28 cellular contexts compared by ENCODE assay signal in genomic region chr1:111709986-111710385, GRCh38. TPM values are rescaled to one million over a fixed set of nuclear protein-coding genes. Genes with fewer than 3 reads are reported as not detected.
DNase-seq lines count a peak whose midpoint lies in the region; ATAC-seq and TF ChIP-seq lines count a peak whose summit lies in the region.
"Had no signal": no experiment of that assay in that cellular context is flagged by ENCODE, and none has a peak within 500 bp of the region (broad histone marks: within the 10 kb centered on the region; RNA-seq: fewer than 3 reads in every experiment).

No MANE protein-coding gene starts in this region.

- no peaks in the 10 kb centered on the region for H3K27me3 Mint-ChIP-seq in activated T-cell treated with anti-CD3 and anti-CD28 coated beads, Interleukin-2, amount 50 U/mL, for 72 hours (ENCODE audit: low read depth)
- H3K27me3 Mint-ChIP-seq in activated naive CD8-positive, alpha-beta T cell treated with anti-CD3 and anti-CD28 coated beads, Interleukin-2, amount 50 U/mL, for 24 hours = no peaks in the 10 kb centered on the region
- H3K27me3 Mint-ChIP-seq in stimulated activated naive B cell treated with anti-CD40 and anti-IgM and Interleukin-4, amounts not matched to agents 10 μg/mL and 1 μg/mL and 100 μg/mL, for 72 hours = no peaks in the 10 kb centered on the region
- H3K27me3 Mint-ChIP-seq: progenitor cell of endocrine pancreas; stimulated activated memory B cell treated with anti-CD40 and anti-IgM and Interleukin-4, amounts not matched to agents 10 μg/mL and 1 μg/mL and 100 μg/mL, for 72 hours had no signal

- dilution Hi-C loops in IMR-90 (cut with HindIII; ENCODE audit: low sequenced_read_pairs, unreplicated experiment) = no loop called here

- no peak overlapping the region for H4K8ac ChIP-seq in IMR-90 (ENCODE audit: low read depth in 2 of 2, low read length in 2 of 2)

- H2BK5ac ChIP-seq in IMR-90 (ENCODE audit: low read depth, low read length, poor library complexity, severe bottlenecking) = peak overlapping the region; percentile 73

- 0 out of 3 replicates have a peak overlapping the region, but pooled peaks have one; percentile 78 for H2BK15ac ChIP-seq in IMR-90 (ENCODE audit: low read depth, low read length)

- peaks cover 7% of the 10 kb centered on the region for H3K4me1 ChIP-seq in IMR-90 (ENCODE audit: control insufficient read depth, insufficient read depth, low read length)
- H3K4me1 ChIP-seq: BLaER1 treated with 17β-estradiol and CSF1 and Interleukin-3, amounts not matched to agents 10 nM and 100 nM; gastrocnemius medialis had no signal

- BruUV-seq in IMR-90 (replicated peaks; lab: Mats Ljungman, UMichigan) = no TSS peak

- H2AK9ac ChIP-seq in IMR-90 (replicated peaks; ENCODE audit: low read depth, low read length, poor library complexity) = no peak overlapping the region

- TF ChIP-seq CTCF in IMR-90 (conservative IDR thresholded peaks at IDR 0.05; ENCODE audit: low read depth, low read length) = no peak
- no peak for TF ChIP-seq CTCF in WERI-Rb-1 (IDR thresholded peaks at IDR 0.05; ENCODE audit: low read depth, low read length)

- POLR2A ChIA-PET in IMR-90 (lab: Charles Lee; ENCODE audit: unreplicated experiment) = no interaction called here

- H3K36me3 Mint-ChIP-seq in activated T-cell treated with anti-CD3 and anti-CD28 coated beads, Interleukin-2, amount 50 U/mL, for 72 hours (ENCODE audit: insufficient read depth in 2 of 2) = peaks cover 1 to 23% of the 10 kb centered on the region in 2 donors
- peaks cover 42% of the 10 kb centered on the region for H3K36me3 Mint-ChIP-seq in activated naive CD8-positive, alpha-beta T cell treated with anti-CD3 and anti-CD28 coated beads, Interleukin-2, amount 50 U/mL, for 24 hours (ENCODE audit: low read depth)
- peaks cover 22 to 33% of the 10 kb centered on the region in 2 donors for H3K36me3 Mint-ChIP-seq in stimulated activated naive B cell treated with anti-CD40 and anti-IgM and Interleukin-4, amounts not matched to agents 10 μg/mL and 1 μg/mL and 100 μg/mL, for 72 hours

- H4K20me1 ChIP-seq in IMR-90 (ENCODE audit: insufficient read depth, low read length) = no peaks in the 10 kb centered on the region

- H3K4me1 Mint-ChIP-seq in activated T-cell treated with anti-CD3 and anti-CD28 coated beads, Interleukin-2, amount 50 U/mL, for 72 hours (ENCODE audit: low read depth) = peaks cover 40% of the 10 kb centered on the region
- peaks cover 29% of the 10 kb centered on the region for H3K4me1 Mint-ChIP-seq in activated naive CD8-positive, alpha-beta T cell treated with anti-CD3 and anti-CD28 coated beads, Interleukin-2, amount 50 U/mL, for 24 hours
- peaks cover 0 to 5% of the 10 kb centered on the region in 2 donors for H3K4me1 Mint-ChIP-seq in stimulated activated naive B cell treated with anti-CD40 and anti-IgM and Interleukin-4, amounts not matched to agents 10 μg/mL and 1 μg/mL and 100 μg/mL, for 72 hours
- H3K4me1 Mint-ChIP-seq: stimulated activated memory B cell treated with anti-CD40 and anti-IgM and Interleukin-4, amounts not matched to agents 10 μg/mL and 1 μg/mL and 100 μg/mL, for 72 hours had no signal

- H3K79me1 ChIP-seq in IMR-90 (ENCODE audit: low read depth in 1 of 2, low read length in 2 of 2) = peaks cover 0 to 23% of the 10 kb centered on the region in 2 experiments; a peak in 2 of 4 replicates

- peak overlapping the region in 1 of 2 donors; percentile 35 for H3K4me3 Mint-ChIP-seq in activated T-cell treated with anti-CD3 and anti-CD28 coated beads, Interleukin-2, amount 50 U/mL, for 72 hours
- no peak overlapping the region for H3K4me3 Mint-ChIP-seq in activated naive CD8-positive, alpha-beta T cell treated with anti-CD3 and anti-CD28 coated beads, Interleukin-2, amount 50 U/mL, for 24 hours
- no peak overlapping the region for H3K4me3 Mint-ChIP-seq in stimulated activated naive B cell treated with anti-CD40 and anti-IgM and Interleukin-4, amounts not matched to agents 10 μg/mL and 1 μg/mL and 100 μg/mL, for 72 hours
- H3K4me3 Mint-ChIP-seq: stimulated activated memory B cell treated with anti-CD40 and anti-IgM and Interleukin-4, amounts not matched to agents 10 μg/mL and 1 μg/mL and 100 μg/mL, for 72 hours had no signal

- H3K9me3 ChIP-seq in IMR-90 (ENCODE audit: control insufficient read depth, insufficient read depth, low read length) (no peaks in the 10 kb centered on the region), WERI-Rb-1 (ENCODE audit: severe bottlenecking) (no peaks in the 10 kb centered on the region)
- H3K9me3 ChIP-seq: BLaER1 treated with 17β-estradiol and CSF1 and Interleukin-3, amounts not matched to agents 10 nM and 100 nM; gastrocnemius medialis; right lobe of liver; SJSA1; thoracic aorta had no signal

- H3K27ac ChIP-seq in IMR-90 (ENCODE audit: insufficient read depth, low read length) (peak overlapping the region; percentile 55; the same call in 1 of the 2 replicates), WERI-Rb-1 (no peak overlapping the region)
- H3K27ac ChIP-seq: BLaER1 treated with 17β-estradiol and CSF1 and Interleukin-3, amounts not matched to agents 10 nM and 100 nM; gastrocnemius medialis; GM23248; HL-60; right lobe of liver; thoracic aorta had no signal

- DNase-seq in activated T-cell treated with anti-CD3 and anti-CD28 coated beads, Interleukin-2, amount 50 U/mL, for 72 hours = no peak
- DNase-seq in activated T-cell treated with anti-CD3 and anti-CD28 coated beads, Interleukin-2, amount 50 U/mL, for 1 hour = no peak
- peak; percentile 19 for DNase-seq in IMR-90
- no peak for DNase-seq in activated naive CD8-positive, alpha-beta T cell treated with anti-CD3 and anti-CD28 coated beads, Interleukin-2, amount 50 U/mL, for 24 hours
- DNase-seq in stimulated activated naive B cell treated with anti-CD40 and anti-IgM and Interleukin-4, amounts not matched to agents 10 μg/mL and 1 μg/mL and 100 μg/mL, for 72 hours = no peak
- no peak for DNase-seq in WERI-Rb-1
- DNase-seq: activated CD4-positive, alpha-beta T cell treated with anti-CD3 and anti-CD28 coated beads, Interleukin-2, amount 50 U/mL, for 4 hours; caudate nucleus; dermis blood vessel endothelial cell; gastrocnemius medialis; GM23248; hippocampal formation; MV-4-11; NCI-H1436 treated with DMSO at 0.1 percent for 48 hours; NCI-H2107; NCI-H446; NCI-H774; right lobe of liver; stimulated activated CD4-positive, alpha-beta T cell treated with anti-CD3 and anti-CD28 coated beads, Interleukin-4, amount 100 ng/mL, for 24 hours had no signal

- H3K23ac ChIP-seq in IMR-90 (ENCODE audit: low read depth, low read length) = no peak overlapping the region

- no peak overlapping the region for H3K4ac ChIP-seq in IMR-90 (ENCODE audit: low read depth, low read length)

- WGBS in IMR-90 (ENCODE audit: extremely low coverage in 2 of 2, insufficient read length in 1 of 2), 2 experiments = no CpG with 5 or more reads among the region's 1 CpG

- H3K27me3 ChIP-seq in IMR-90 (ENCODE audit: control insufficient read depth, insufficient read depth, low read length) = no peaks in the 10 kb centered on the region
- H3K27me3 ChIP-seq in WERI-Rb-1 (ENCODE audit: insufficient read depth, low read depth, severe bottlenecking) = no peaks in the 10 kb centered on the region
- H3K27me3 ChIP-seq: BLaER1 treated with 17β-estradiol and CSF1 and Interleukin-3, amounts not matched to agents 10 nM and 100 nM; gastrocnemius medialis; right lobe of liver; SJSA1 had no signal

- 0 out of 2 replicates have a peak overlapping the region, but pooled peaks have one; percentile 5 for H2BK20ac ChIP-seq in IMR-90 (ENCODE audit: low read depth, low read length)

- peak overlapping the region; percentile 17; the same call in 1 of the 2 replicates for H4K5ac ChIP-seq in IMR-90 (ENCODE audit: low read depth, low read length)

- intact Hi-C loops in IMR-90 (cut with micrococcal nuclease) = no loop called here

- H3K9me1 ChIP-seq in IMR-90 (ENCODE audit: insufficient read depth, low read length) = 0 out of 2 replicates have a peak, but pooled peaks cover 7% of the 10 kb centered on the region

- H3K56ac ChIP-seq in IMR-90 (ENCODE audit: extremely low read depth, insufficient read depth, low read length) = no peak overlapping the region

- no peak overlapping the region for H3K4me3 ChIP-seq in IMR-90 (ENCODE audit: insufficient read depth, low read depth, low read length)
- H3K4me3 ChIP-seq in WERI-Rb-1 (ENCODE audit: low read depth, low read length) = no peak overlapping the region
- H3K4me3 ChIP-seq: BLaER1 treated with 17β-estradiol and CSF1 and Interleukin-3, amounts not matched to agents 10 nM and 100 nM; gastrocnemius medialis; GM12878; GM23248; right lobe of liver; SJSA1; thoracic aorta had no signal

- H2AK5ac ChIP-seq in IMR-90 (ENCODE audit: low read depth, low read length) = no peak overlapping the region

- peak overlapping the region; percentile 29 for H3K4me2 ChIP-seq in IMR-90 (ENCODE audit: low read depth, low read length)
- H3K4me2 ChIP-seq: BLaER1 treated with 17β-estradiol and CSF1 and Interleukin-3, amounts not matched to agents 10 nM and 100 nM had no signal

- no peak overlapping the region for H2AFZ ChIP-seq in IMR-90 (replicated peaks; ENCODE audit: low read length, poor library complexity)
- H2AFZ ChIP-seq: GM23248 had no signal

- no peak overlapping the region for H3K9ac ChIP-seq in IMR-90 (ENCODE audit: low read depth, low read length)
- H3K9ac ChIP-seq: BLaER1 treated with 17β-estradiol and CSF1 and Interleukin-3, amounts not matched to agents 10 nM and 100 nM; GM23248 had no signal

- no peak overlapping the region for H3K14ac ChIP-seq in IMR-90 (replicated peaks; ENCODE audit: low read depth, low read length)

- H2BK120ac ChIP-seq in IMR-90 (ENCODE audit: low read depth, low read length) = no peak overlapping the region

- H4K91ac ChIP-seq in IMR-90 (ENCODE audit: insufficient read depth, low read depth, low read length) = peak overlapping the region; percentile 38; the same call in 1 of the 2 replicates

- H3K36me3 ChIP-seq in IMR-90 (ENCODE audit: control insufficient read depth, insufficient read depth, low read length) (0 out of 2 replicates have a peak, but pooled peaks cover 2% of the 10 kb centered on the region), WERI-Rb-1 (peaks cover 16% of the 10 kb centered on the region)

- TF ChIP-seq POLR2A in IMR-90 (IDR thresholded peaks at IDR 0.05; ENCODE audit: low read depth, low read length) = no peak

- ATAC-seq in activated T-cell treated with anti-CD3 and anti-CD28 coated beads, Interleukin-2, amount 50 U/mL, for 72 hours (replicated peaks in 1 of 2) = peak; percentile 39 to 63
- ATAC-seq in IMR-90 (ENCODE audit: low read depth) = no peak; the same call in 1 of the 2 replicates
- peak; percentile 82 for ATAC-seq in activated naive CD8-positive, alpha-beta T cell treated with anti-CD3 and anti-CD28 coated beads, Interleukin-2, amount 50 U/mL, for 24 hours
- peak in 1 of 2 donors; percentile 33 for ATAC-seq in stimulated activated naive B cell treated with anti-CD40 and anti-IgM and Interleukin-4, amounts not matched to agents 10 μg/mL and 1 μg/mL and 100 μg/mL, for 72 hours (replicated peaks)
- ATAC-seq in HG02759 (IDR thresholded peaks at IDR 0.05; ENCODE audit: unreplicated experiment) = no peak
- ATAC-seq in GM19397 (IDR thresholded peaks at IDR 0.05; ENCODE audit: unreplicated experiment) = no peak
- ATAC-seq: gastrocnemius medialis; GM12878; right lobe of liver; stimulated activated memory B cell treated with anti-CD40 and anti-IgM and Interleukin-4, amounts not matched to agents 10 μg/mL and 1 μg/mL and 100 μg/mL, for 72 hours had no signal

- H3K18ac ChIP-seq in IMR-90 (ENCODE audit: low read depth, low read length) = peak overlapping the region; percentile 77; the same call in 1 of the 2 replicates

- in situ Hi-C loops in IMR-90 (cut with MboI; ENCODE audit: low sequenced_read_pairs) = no loop called here

- TF ChIP-seq RAD21 in IMR-90 (IDR thresholded peaks at IDR 0.05; ENCODE audit: low read length) = no peak

- CTCF ChIA-PET in IMR-90 (lab: Yijun Ruan, JAX) = interaction anchor here (1.0 to 1.3 kb wide), 2 partner anchors 202 to 228 kb away, joined by 3 to 6 read pairs; no protein-coding TSS in a partner anchor

- no peaks in the 10 kb centered on the region for H3K9me3 Mint-ChIP-seq in activated T-cell treated with anti-CD3 and anti-CD28 coated beads, Interleukin-2, amount 50 U/mL, for 72 hours
- H3K9me3 Mint-ChIP-seq in activated naive CD8-positive, alpha-beta T cell treated with anti-CD3 and anti-CD28 coated beads, Interleukin-2, amount 50 U/mL, for 24 hours = no peaks in the 10 kb centered on the region
- no peaks in the 10 kb centered on the region for H3K9me3 Mint-ChIP-seq in stimulated activated naive B cell treated with anti-CD40 and anti-IgM and Interleukin-4, amounts not matched to agents 10 μg/mL and 1 μg/mL and 100 μg/mL, for 72 hours
- H3K9me3 Mint-ChIP-seq: stimulated activated memory B cell treated with anti-CD40 and anti-IgM and Interleukin-4, amounts not matched to agents 10 μg/mL and 1 μg/mL and 100 μg/mL, for 72 hours had no signal

- H3K27ac Mint-ChIP-seq in activated T-cell treated with anti-CD3 and anti-CD28 coated beads, Interleukin-2, amount 50 U/mL, for 72 hours = peak overlapping the region; percentile 95
- peak overlapping the region; percentile 65 for H3K27ac Mint-ChIP-seq in activated naive CD8-positive, alpha-beta T cell treated with anti-CD3 and anti-CD28 coated beads, Interleukin-2, amount 50 U/mL, for 24 hours
- peak overlapping the region; percentile 15 for H3K27ac Mint-ChIP-seq in stimulated activated naive B cell treated with anti-CD40 and anti-IgM and Interleukin-4, amounts not matched to agents 10 μg/mL and 1 μg/mL and 100 μg/mL, for 72 hours
- H3K27ac Mint-ChIP-seq: progenitor cell of endocrine pancreas; stimulated activated memory B cell treated with anti-CD40 and anti-IgM and Interleukin-4, amounts not matched to agents 10 μg/mL and 1 μg/mL and 100 μg/mL, for 72 hours had no signal

RNA-seq across cellular contexts. Expression of gene INKA2, which starts 29.2 kb away (rescaled TPM):
- total RNA-seq in activated T-cell treated with anti-CD3 and anti-CD28 coated beads, Interleukin-2, amount 50 U/mL, for 72 hours = 1 to 10 TPM; 3.9 to 4.3 TPM
- total RNA-seq in IMR-90 (2012; rRNA removed) = 1.7 and 2.2 TPM in 2 replicates
- 1.3 and 2.6 TPM in 2 replicates for polyA plus RNA-seq in IMR-90 (2012; rRNA removed)
- polyA plus RNA-seq in IMR-90 (2012; cell fraction: cytosol; rRNA removed) = 0.66 and 2.2 TPM in 2 replicates
- 2.8 and 5.6 TPM in 2 replicates for polyA plus RNA-seq in IMR-90 (2012; cell fraction: nucleus; rRNA removed; ENCODE audit: low replicate concordance)

RNA-seq across cellular contexts. Expression of gene DDX20, which starts 45.7 kb away (rescaled TPM):
- total RNA-seq in activated T-cell treated with anti-CD3 and anti-CD28 coated beads, Interleukin-2, amount 50 U/mL, for 72 hours = 10 to 100 TPM; 13.3 to 15.8 TPM
- total RNA-seq in IMR-90 (2012; rRNA removed) = 10.9 and 14.2 TPM in 2 replicates
- polyA plus RNA-seq in IMR-90 (2012; rRNA removed) = 4.4 and 5.7 TPM in 2 replicates
- polyA plus RNA-seq in IMR-90 (2012; cell fraction: cytosol; rRNA removed) = 1.1 and 1.5 TPM in 2 replicates
- 3.2 and 8.6 TPM in 2 replicates for polyA plus RNA-seq in IMR-90 (2012; cell fraction: nucleus; rRNA removed; ENCODE audit: low replicate concordance)

Comparison
In these comparisons a context has a peak if more than half of its experiments do, and no peak if none do; other contexts are left out.
1. ATAC-seq: peak in activated T-cell treated with anti-CD3 and anti-CD28 coated beads, Interleukin-2, amount 50 U/mL, for 72 hours (2 of 2) and activated naive CD8-positive, alpha-beta T cell treated with anti-CD3 and anti-CD28 coated beads, Interleukin-2, amount 50 U/mL, for 24 hours (single experiment); none in IMR-90 (single experiment), HG02759 (single experiment) and GM19397 (single experiment).
2. H3K27ac Mint-ChIP-seq: peak in every context shown above with its lines; median percentile 95 in activated T-cell treated with anti-CD3 and anti-CD28 coated beads, Interleukin-2, amount 50 U/mL, for 72 hours; 65 in activated naive CD8-positive, alpha-beta T cell treated with anti-CD3 and anti-CD28 coated beads, Interleukin-2, amount 50 U/mL, for 24 hours; 15 in stimulated activated naive B cell treated with anti-CD40 and anti-IgM and Interleukin-4, amounts not matched to agents 10 μg/mL and 1 μg/mL and 100 μg/mL, for 72 hours.